ENCODE assay signal across 2 cellular contexts in genomic region chr10:102633848-102634247, GRCh38.
TF ChIP-seq lines count a peak whose summit lies in the region.

No MANE protein-coding gene starts in this region.

TF ChIP-seq in liver, 16 proteins besides CTCF, POLR2A, EP300 and RAD21 (continued from another document):
- TF ChIP-seq MAX (IDR thresholded peaks at IDR 0.05) (no peak), HNF4A (conservative IDR thresholded peaks at IDR 0.05) (no peak), FOXA2 (IDR thresholded peaks at IDR 0.05) (no peak), SP1 (IDR thresholded peaks at IDR 0.05) (no peak), REST (IDR thresholded peaks at IDR 0.05) (no peak), ATF3 (IDR thresholded peaks at IDR 0.05) (no peak), EGR1 (IDR thresholded peaks at IDR 0.05; ENCODE audit: low read depth in 2 of 2) (no peak), HNF4G (IDR thresholded peaks at IDR 0.05) (no peak), TAF1 (conservative IDR thresholded peaks at IDR 0.05) (no peak), FOXA1 (IDR thresholded peaks at IDR 0.05) (no peak), NR2F2 (IDR thresholded peaks at IDR 0.05) (no peak), YY1 (IDR thresholded peaks at IDR 0.05) (no peak), GABPA (IDR thresholded peaks at IDR 0.05 in 1 of 2, conservative IDR thresholded peaks at IDR 0.05 in 1 of 2) (no peak), RXRA (IDR thresholded peaks at IDR 0.05) (no peak), JUND (IDR thresholded peaks at IDR 0.05) (no peak)
TF ChIP-seq in liver: peak in this region for 0.

TF ChIP-seq in HepG2, 621 proteins besides CTCF, POLR2A, EP300 and RAD21 (continued from another document):
- TF ChIP-seq ZNF367 (CRISPR knock-in tag; IDR thresholded peaks at IDR 0.05; ENCODE audit: borderline replicate concordance) (no peak), ZNF746 (CRISPR knock-in tag; IDR thresholded peaks at IDR 0.05) (no peak), FLYWCH1 (CRISPR knock-in tag; IDR thresholded peaks at IDR 0.05) (no peak), ZBTB3 (CRISPR knock-in tag; IDR thresholded peaks at IDR 0.05; ENCODE audit: borderline replicate concordance, low read depth) (no peak), NFIB (CRISPR knock-in tag; IDR thresholded peaks at IDR 0.05; ENCODE audit: borderline replicate concordance) (no peak), ERF (CRISPR knock-in tag; IDR thresholded peaks at IDR 0.05) (no peak), KAT2B (IDR thresholded peaks at IDR 0.05; ENCODE audit: borderline replicate concordance, low read depth, low read length) (no peak), POLR2AphosphoS5 (IDR thresholded peaks at IDR 0.05; ENCODE audit: low read depth, low read length) (no peak), ZEB1 (IDR thresholded peaks at IDR 0.05; ENCODE audit: insufficient replicate concordance, low read depth) (no peak), RARG (CRISPR knock-in tag; IDR thresholded peaks at IDR 0.05; ENCODE audit: low read depth) (no peak), ARID5B (CRISPR knock-in tag; IDR thresholded peaks at IDR 0.05) (no peak), ATRX (CRISPR knock-in tag; IDR thresholded peaks at IDR 0.05; ENCODE audit: borderline replicate concordance) (no peak), TP53 (CRISPR knock-in tag; conservative IDR thresholded peaks at IDR 0.05) (no peak), RFXANK (CRISPR knock-in tag; IDR thresholded peaks at IDR 0.05) (no peak)
